ENCODE assay signal across 8 cellular contexts in genomic region chr10:114304017-114304565, GRCh38.
A peak's percentile ranks its signal among the peaks of the same experiment; 100 is the strongest.
DNase-seq lines count a peak whose midpoint lies in the region; ATAC-seq, FAIRE-seq and TF ChIP-seq lines count a peak whose summit lies in the region.

No MANE protein-coding gene starts in this region.

- H3K27ac ChIP-seq in CD4-positive, alpha-beta T cell (ENCODE audit: low read depth, low read length) = no peak overlapping the region

- POLR2A ChIA-PET in CD4-positive, alpha-beta T cell (lab: Charles Lee) = interaction anchor here (0.9 to 1.4 kb wide), 7 partner anchors 130 to 519 kb away, joined by 3 to 6 read pairs (median 4); partner anchors contain the start of gene CCDC186

- DNase-seq in CD4-positive, alpha-beta T cell = peak; percentile 28 to 64 (median 53)
- DNase-seq in NCI-H774 (lab: John Stamatoyannopoulos, UW) (peak; percentile 30), mesothelial cell of epicardium (ENCODE audit: low spot score in 2 of 2, unreplicated experiment in 2 of 2) (peak; percentile 47 to 84)
- peak; percentile 41 to 42 for DNase-seq in activated CD8-positive, alpha-beta memory T cell treated with anti-CD3 and anti-CD28 coated beads for 4 hours (ENCODE audit: low read depth in 2 of 2)
- DNase-seq in stimulated activated CD8-positive, alpha-beta memory T cell treated with anti-CD3 and anti-CD28 coated beads, Interleukin-15, amount 100 ng/mL, for 24 hours (ENCODE audit: low read depth) = peak; percentile 43

- peaks cover 13% of the 10 kb centered on the region for H3K36me3 Mint-ChIP-seq in CD4-positive, alpha-beta T cell (ENCODE audit: low read depth)
- H3K36me3 Mint-ChIP-seq in mesothelial cell of epicardium = peaks cover 2% of the 10 kb centered on the region

- ATAC-seq in CD4-positive, alpha-beta T cell (ENCODE audit: poor library complexity) = peak; percentile 24
- ATAC-seq in GM19397 (IDR thresholded peaks at IDR 0.05; ENCODE audit: unreplicated experiment) = peak; percentile 74
- ATAC-seq in HG03558 (IDR thresholded peaks at IDR 0.05; ENCODE audit: extremely low read depth, unreplicated experiment) = peak; percentile 57

- no peaks in the 10 kb centered on the region for H3K9me3 Mint-ChIP-seq in CD4-positive, alpha-beta T cell
- H3K9me3 Mint-ChIP-seq in mesothelial cell of epicardium = no peaks in the 10 kb centered on the region

- no peaks in the 10 kb centered on the region for H3K9me3 ChIP-seq in CD4-positive, alpha-beta T cell (ENCODE audit: control insufficient read depth, low read length)

- no peaks in the 10 kb centered on the region for H3K27me3 Mint-ChIP-seq in CD4-positive, alpha-beta T cell
- H3K27me3 Mint-ChIP-seq in mesothelial cell of epicardium (ENCODE audit: low read depth) = peaks cover 10% of the 10 kb centered on the region

- peak; percentile 77 for FAIRE-seq in endometrium (lab: Jason Lieb, UNC)

- H3K4me3 Mint-ChIP-seq in CD4-positive, alpha-beta T cell = peak overlapping the region; percentile 86
- peak overlapping the region; percentile 68 for H3K4me3 Mint-ChIP-seq in mesothelial cell of epicardium

- CTCF ChIA-PET in CD4-positive, alpha-beta T cell (lab: Charles Lee) = interaction anchor here (0.6 to 1.7 kb wide), 12 partner anchors 9 to 518 kb away, joined by 3 to 13 read pairs (median 3); partner anchors contain the start of genes CCDC186 and FHIP2A

- H3K27me3 ChIP-seq in CD4-positive, alpha-beta T cell (ENCODE audit: control insufficient read depth, insufficient read depth, low read length) = no peaks in the 10 kb centered on the region

- H3K4me1 Mint-ChIP-seq in CD4-positive, alpha-beta T cell (ENCODE audit: low read depth) = peaks cover 12% of the 10 kb centered on the region
- H3K4me1 Mint-ChIP-seq in mesothelial cell of epicardium = peaks cover 8% of the 10 kb centered on the region

- intact Hi-C loops in CD4-positive, alpha-beta T cell (cut with DNase I, micrococcal nuclease) = loop anchor here (1.0 to 10.0 kb wide), 4 partner anchors 401 to 823 kb away; no protein-coding TSS in a partner anchor

- peak overlapping the region; percentile 5 for H3K27ac Mint-ChIP-seq in CD4-positive, alpha-beta T cell
- H3K27ac Mint-ChIP-seq in mesothelial cell of epicardium = peak overlapping the region; percentile 27

- peak; percentile 81 for TF ChIP-seq CTCF in CD4-positive, alpha-beta T cell (IDR thresholded peaks at IDR 0.05)
- TF ChIP-seq CTCF in mesothelial cell of epicardium (IDR thresholded peaks at IDR 0.05; ENCODE audit: unreplicated experiment) = peak; percentile 84

Comparison
In these comparisons a context has a peak if more than half of its experiments do, and no peak if none do; other contexts are left out.
1. ATAC-seq: peak in every context shown above with its lines; median percentile 74 in GM19397; 57 in HG03558; 24 in CD4-positive, alpha-beta T cell.